Comparison of ENCODE assay signal across 8 cellular contexts in the genomic region with DNA sequence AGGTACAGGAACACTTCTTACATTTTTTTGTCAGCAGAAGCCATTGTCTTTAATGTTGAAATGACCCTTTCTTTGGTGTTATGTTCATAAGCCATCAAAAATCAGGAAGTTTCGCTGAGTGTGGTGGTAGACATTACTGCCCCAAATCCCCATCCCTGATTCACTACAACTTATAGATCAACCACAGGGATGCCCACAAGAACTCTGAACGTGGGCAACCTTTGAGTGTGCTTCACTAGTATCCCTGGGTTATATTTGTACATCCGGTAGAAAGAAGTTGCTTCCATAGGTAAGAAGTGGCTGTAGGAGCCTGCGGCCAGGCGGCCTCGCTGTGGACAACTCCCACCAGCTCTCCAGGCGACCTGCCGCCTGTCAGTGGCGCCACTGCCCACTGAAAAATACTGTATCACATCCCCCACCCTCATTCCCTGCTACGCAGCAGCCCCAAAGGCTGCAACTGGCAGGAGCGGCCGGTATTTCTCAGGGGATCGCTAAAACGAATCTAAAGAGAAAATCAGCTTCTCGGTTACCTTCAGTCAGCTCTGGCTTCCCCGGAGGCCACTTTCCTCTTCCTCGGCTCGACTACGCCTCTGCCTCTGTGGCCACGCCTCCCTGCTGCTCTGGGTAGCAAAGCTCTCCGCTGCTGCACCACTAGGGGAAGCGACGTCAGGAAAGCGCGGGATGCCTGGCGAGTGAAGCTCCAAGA. TPM values are rescaled to one million over a fixed set of nuclear protein-coding genes. Genes with fewer than 3 reads are reported as not detected.
DNase-seq lines count a peak whose midpoint lies in the region; ATAC-seq and TF ChIP-seq lines count a peak whose summit lies in the region.

No MANE protein-coding gene starts in this region.

- no peak for TF ChIP-seq POLR2A in transverse colon (IDR thresholded peaks at IDR 0.05)

- H3K4ac ChIP-seq in trophoblast cell (ENCODE audit: low read depth, low read length) = no peak overlapping the region

- H3K36me3 Mint-ChIP-seq in IgD-negative memory B cell = peaks cover 8% of the 10 kb centered on the region
- peaks cover 18% of the 10 kb centered on the region for H3K36me3 Mint-ChIP-seq in activated T-helper 1 cell treated with anti-CD3 and anti-CD28 coated beads, Interleukin-12 subunit alpha, Interleukin-12 subunit beta, Interleukin-2, Interleukin-4 antibody, amounts not matched to agents 30 ng/mL and 10 ng/mL and 1 ng/mL, durations not matched to agents 14 hours and 24 hours and 36 hours (ENCODE audit: low read depth)

- intact Hi-C loops in activated T-helper 1 cell treated with anti-CD3 and anti-CD28 coated beads, Interleukin-12 subunit alpha, Interleukin-12 subunit beta, Interleukin-2, Interleukin-4 antibody, amounts not matched to agents 30 ng/mL and 10 ng/mL and 1 ng/mL, durations not matched to agents 14 hours and 24 hours and 36 hours (cut with micrococcal nuclease) = no loop called here
- intact Hi-C loops in transverse colon (cut with DNase I; ENCODE audit: low total_unique reads) = no loop called here

- TF ChIP-seq CTCF in BJ (IDR thresholded peaks at IDR 0.05; ENCODE audit: insufficient read depth, low read depth, low read length) = peak; percentile 17; the same call in 1 of the 2 replicates
- no peak for TF ChIP-seq CTCF in transverse colon (IDR thresholded peaks at IDR 0.05)

- no peaks in the 10 kb centered on the region for H3K27me3 ChIP-seq in BJ (ENCODE audit: control insufficient read depth, insufficient read depth, low read length)
- H3K27me3 ChIP-seq in trophoblast cell (ENCODE audit: insufficient read depth, low read length) = no peaks in the 10 kb centered on the region
- no peaks in the 10 kb centered on the region for H3K27me3 ChIP-seq in transverse colon

- no peak overlapping the region for H3K9ac ChIP-seq in trophoblast cell (ENCODE audit: low read length)

- peak overlapping the region; percentile 88 to 96 (median 94) for H3K4me3 Mint-ChIP-seq in IgD-negative memory B cell
- peak overlapping the region; percentile 83 for H3K4me3 Mint-ChIP-seq in activated T-helper 1 cell treated with anti-CD3 and anti-CD28 coated beads, Interleukin-12 subunit alpha, Interleukin-12 subunit beta, Interleukin-2, Interleukin-4 antibody, amounts not matched to agents 30 ng/mL and 10 ng/mL and 1 ng/mL, durations not matched to agents 14 hours and 24 hours and 36 hours

- H3K18ac ChIP-seq in trophoblast cell (ENCODE audit: low read length) = no peak overlapping the region

- H2BK12ac ChIP-seq in trophoblast cell (ENCODE audit: low read length) = no peak overlapping the region

- TF ChIP-seq EP300 in transverse colon (IDR thresholded peaks at IDR 0.05; ENCODE audit: low read depth) = no peak

- CTCF ChIA-PET in BJ (lab: Yijun Ruan, JAX) = no interaction called here

- H4K8ac ChIP-seq in trophoblast cell (ENCODE audit: low read depth, low read length) = no peak overlapping the region

- peak overlapping the region; percentile 1; the same call in 1 of the 2 replicates for H3K4me3 ChIP-seq in BJ (ENCODE audit: low read depth, low read length)
- H3K4me3 ChIP-seq in trophoblast cell (ENCODE audit: low read depth, low read length) = no peak overlapping the region
- H3K4me3 ChIP-seq in transverse colon = peak overlapping the region in 2 of 4 donors; percentile 15 to 33

- no CpG with 5 or more reads among the region's 26 CpGs for WGBS in trophoblast cell (ENCODE audit: extremely low coverage, insufficient coverage, insufficient read length)
- 72% methylated on average over 23 of the region's 26 CpGs; no CpG with 5 or more reads in 1 of the 2 donors for WGBS in transverse colon (ENCODE audit: low coverage in 1 of 2), 2 donors

- H3K79me2 ChIP-seq in trophoblast cell (ENCODE audit: control insufficient read depth, insufficient read depth, low read length, poor library complexity) = no peaks in the 10 kb centered on the region

- H3K27ac ChIP-seq in trophoblast cell (ENCODE audit: low read depth, low read length) = no peak overlapping the region
- no peak overlapping the region for H3K27ac ChIP-seq in transverse colon

- H2BK120ac ChIP-seq in trophoblast cell (ENCODE audit: insufficient read depth, low read length, poor library complexity) = no peak overlapping the region

- peaks cover 1 to 16% (median 13%) of the 10 kb centered on the region in 3 donors for H3K4me1 Mint-ChIP-seq in IgD-negative memory B cell
- peaks cover 28% of the 10 kb centered on the region for H3K4me1 Mint-ChIP-seq in activated T-helper 1 cell treated with anti-CD3 and anti-CD28 coated beads, Interleukin-12 subunit alpha, Interleukin-12 subunit beta, Interleukin-2, Interleukin-4 antibody, amounts not matched to agents 30 ng/mL and 10 ng/mL and 1 ng/mL, durations not matched to agents 14 hours and 24 hours and 36 hours (ENCODE audit: low read depth)

- peak overlapping the region; percentile 66 to 87 (median 83) for H3K27ac Mint-ChIP-seq in IgD-negative memory B cell
- H3K27ac Mint-ChIP-seq in activated T-helper 1 cell treated with anti-CD3 and anti-CD28 coated beads, Interleukin-12 subunit alpha, Interleukin-12 subunit beta, Interleukin-2, Interleukin-4 antibody, amounts not matched to agents 30 ng/mL and 10 ng/mL and 1 ng/mL, durations not matched to agents 14 hours and 24 hours and 36 hours = peak overlapping the region; percentile 58

- POLR2A ChIA-PET in BJ (lab: Charles Lee) = no interaction called here

- no peaks in the 10 kb centered on the region for H3K36me3 ChIP-seq in BJ (ENCODE audit: control insufficient read depth, insufficient read depth, low read length)
- no peaks in the 10 kb centered on the region for H3K36me3 ChIP-seq in trophoblast cell (ENCODE audit: control insufficient read depth in 1 of 2, insufficient read depth in 2 of 2, low read length in 2 of 2)
- H3K36me3 ChIP-seq in transverse colon = no peaks in the 10 kb centered on the region

- in situ Hi-C loops in transverse colon (cut with MboI; ENCODE audit: low pct_ligation_motif_present in 1 of 4, low pct_unique_long_range_greater_than_20kb in 1 of 4, low sequenced_read_pairs in 3 of 4) = loop anchor here in 1 of 4 donors (25.0 kb wide), 1 partner anchor 133 kb away; the partner anchor contains the start of gene CT55

- no peak overlapping the region for H2BK5ac ChIP-seq in trophoblast cell (ENCODE audit: low read depth, low read length, poor library complexity)

- no peaks in the 10 kb centered on the region for H3K79me1 ChIP-seq in trophoblast cell (ENCODE audit: low read length)

- H4K91ac ChIP-seq in trophoblast cell (ENCODE audit: low read depth, low read length) = no peak overlapping the region

- no peak overlapping the region for H3K23ac ChIP-seq in trophoblast cell (ENCODE audit: low read length)

- DNase-seq in BJ (ENCODE audit: low read depth) = no peak
- DNase-seq in activated T-helper 1 cell treated with anti-CD3 and anti-CD28 coated beads, Interleukin-12 subunit alpha, Interleukin-12 subunit beta, Interleukin-2, Interleukin-4 antibody, amounts not matched to agents 30 ng/mL and 10 ng/mL and 1 ng/mL, durations not matched to agents 14 hours and 24 hours and 36 hours (ENCODE audit: low spot score) = peak; percentile 47
- DNase-seq in globus pallidus (ENCODE audit: low spot score) = peak; percentile 43
- DNase-seq in trophoblast cell = peak; percentile 3 to 42
- DNase-seq in transverse colon = peak; percentile 19
- DNase-seq in NCI-H446 (lab: John Stamatoyannopoulos, UW) = no peak

- H3K14ac ChIP-seq in trophoblast cell (ENCODE audit: low read length) = no peak overlapping the region

- peak; percentile 94 for ATAC-seq in GM19467 (IDR thresholded peaks at IDR 0.05; ENCODE audit: unreplicated experiment)

- H3K9me3 Mint-ChIP-seq in IgD-negative memory B cell = peaks cover 0 to 5% (median 0%) of the 10 kb centered on the region in 3 donors
- peaks cover 15% of the 10 kb centered on the region for H3K9me3 Mint-ChIP-seq in activated T-helper 1 cell treated with anti-CD3 and anti-CD28 coated beads, Interleukin-12 subunit alpha, Interleukin-12 subunit beta, Interleukin-2, Interleukin-4 antibody, amounts not matched to agents 30 ng/mL and 10 ng/mL and 1 ng/mL, durations not matched to agents 14 hours and 24 hours and 36 hours

- H4K12ac ChIP-seq in trophoblast cell (ENCODE audit: low read depth, low read length) = no peak overlapping the region

- H3K4me1 ChIP-seq in trophoblast cell (ENCODE audit: control insufficient read depth in 1 of 2, insufficient read depth in 2 of 2, low read length in 2 of 2) (peaks cover 0 to 2% of the 10 kb centered on the region in 2 experiments), transverse colon (no peaks in the 10 kb centered on the region)

- no peak overlapping the region for H2AK5ac ChIP-seq in trophoblast cell (ENCODE audit: low read length)

- no peaks in the 10 kb centered on the region for H3K9me3 ChIP-seq in trophoblast cell (ENCODE audit: insufficient read depth, low read depth, low read length)
- no peaks in the 10 kb centered on the region for H3K9me3 ChIP-seq in transverse colon

- peak overlapping the region; percentile 86 for H3K4me2 ChIP-seq in trophoblast cell (ENCODE audit: low read length)

- H3K27me3 Mint-ChIP-seq in IgD-negative memory B cell = peaks cover 1% of the 10 kb centered on the region
- no peaks in the 10 kb centered on the region for H3K27me3 Mint-ChIP-seq in activated T-helper 1 cell treated with anti-CD3 and anti-CD28 coated beads, Interleukin-12 subunit alpha, Interleukin-12 subunit beta, Interleukin-2, Interleukin-4 antibody, amounts not matched to agents 30 ng/mL and 10 ng/mL and 1 ng/mL, durations not matched to agents 14 hours and 24 hours and 36 hours (ENCODE audit: insufficient read depth)

- no peak overlapping the region for H2AFZ ChIP-seq in trophoblast cell (ENCODE audit: insufficient read depth, low read length, poor library complexity)

RNA-seq across cellular contexts. Expression of gene ETDC, which starts 13.9 kb away (rescaled TPM):
- polyA plus RNA-seq in BJ (2011; rRNA removed) (not detected in 2 replicates), IgD-negative memory B cell (not detected)
- polyA minus RNA-seq in BJ (2011; rRNA and poly(A)+ RNA removed) = not detected in 2 replicates
- total RNA-seq in activated T-helper 1 cell treated with anti-CD3 and anti-CD28 coated beads, Interleukin-12 subunit alpha, Interleukin-12 subunit beta, Interleukin-2, Interleukin-4 antibody, amounts not matched to agents 30 ng/mL and 10 ng/mL and 1 ng/mL, durations not matched to agents 14 hours and 24 hours and 36 hours = not detected in 2 replicates
- not detected in 2 replicates for polyA plus RNA-seq in trophoblast cell (2013)
- total RNA-seq in transverse colon = not detected

RNA-seq across cellular contexts. Expression of gene ETDA, which starts 43.5 kb away (rescaled TPM):
- polyA plus RNA-seq in BJ (2011; rRNA removed) (not detected in 2 replicates), IgD-negative memory B cell (not detected)
- polyA minus RNA-seq in BJ (2011; rRNA and poly(A)+ RNA removed) = not detected in 2 replicates
- total RNA-seq in activated T-helper 1 cell treated with anti-CD3 and anti-CD28 coated beads, Interleukin-12 subunit alpha, Interleukin-12 subunit beta, Interleukin-2, Interleukin-4 antibody, amounts not matched to agents 30 ng/mL and 10 ng/mL and 1 ng/mL, durations not matched to agents 14 hours and 24 hours and 36 hours = not detected in 2 replicates
- not detected in 2 replicates for polyA plus RNA-seq in trophoblast cell (2013)
- total RNA-seq in transverse colon = not detected

RNA-seq across cellular contexts. Expression of gene ZNF75D, which starts 48.5 kb away (rescaled TPM):
- polyA plus RNA-seq in BJ (2011; rRNA removed) (3.9 and 5.8 TPM in 2 replicates), IgD-negative memory B cell (7.4 TPM)
- polyA minus RNA-seq in BJ (2011; rRNA and poly(A)+ RNA removed) = 3.6 and 4.3 TPM in 2 replicates
- total RNA-seq in activated T-helper 1 cell treated with anti-CD3 and anti-CD28 coated beads, Interleukin-12 subunit alpha, Interleukin-12 subunit beta, Interleukin-2, Interleukin-4 antibody, amounts not matched to agents 30 ng/mL and 10 ng/mL and 1 ng/mL, durations not matched to agents 14 hours and 24 hours and 36 hours = 8.1 and 9.3 TPM in 2 replicates
- polyA plus RNA-seq in trophoblast cell (2013) = 2.4 and 2.9 TPM in 2 replicates
- 10 to 100 TPM in 3 of 4 donors, 1 to 10 TPM in 1; 8.2 to 15.2 (median 10.8) TPM for total RNA-seq in transverse colon

RNA-seq across cellular contexts. Expression of gene ZNF449, which starts 49.2 kb away (rescaled TPM):
- polyA plus RNA-seq in BJ (2011; rRNA removed) (5.0 and 7.4 TPM in 2 replicates), IgD-negative memory B cell (1.5 TPM)
- 2.6 and 2.8 TPM in 2 replicates for polyA minus RNA-seq in BJ (2011; rRNA and poly(A)+ RNA removed)
- 0.73 and 0.98 TPM in 2 replicates for total RNA-seq in activated T-helper 1 cell treated with anti-CD3 and anti-CD28 coated beads, Interleukin-12 subunit alpha, Interleukin-12 subunit beta, Interleukin-2, Interleukin-4 antibody, amounts not matched to agents 30 ng/mL and 10 ng/mL and 1 ng/mL, durations not matched to agents 14 hours and 24 hours and 36 hours
- polyA plus RNA-seq in trophoblast cell (2013) = 5.2 and 5.4 TPM in 2 replicates
- total RNA-seq in transverse colon = 1 to 10 TPM; 1.1 to 7.8 (median 5.4) TPM

Comparison
In these comparisons a context has a peak if more than half of its experiments do, and no peak if none do; other contexts are left out.
1. DNase-seq: peak in activated T-helper 1 cell treated with anti-CD3 and anti-CD28 coated beads, Interleukin-12 subunit alpha, Interleukin-12 subunit beta, Interleukin-2, Interleukin-4 antibody, amounts not matched to agents 30 ng/mL and 10 ng/mL and 1 ng/mL, durations not matched to agents 14 hours and 24 hours and 36 hours (single experiment), globus pallidus (single experiment), trophoblast cell (2 of 2) and transverse colon (single experiment); none in BJ (single experiment) and NCI-H446 (0 of 2).